ENCODE assay signal across 13 cellular contexts in the genomic region with DNA sequence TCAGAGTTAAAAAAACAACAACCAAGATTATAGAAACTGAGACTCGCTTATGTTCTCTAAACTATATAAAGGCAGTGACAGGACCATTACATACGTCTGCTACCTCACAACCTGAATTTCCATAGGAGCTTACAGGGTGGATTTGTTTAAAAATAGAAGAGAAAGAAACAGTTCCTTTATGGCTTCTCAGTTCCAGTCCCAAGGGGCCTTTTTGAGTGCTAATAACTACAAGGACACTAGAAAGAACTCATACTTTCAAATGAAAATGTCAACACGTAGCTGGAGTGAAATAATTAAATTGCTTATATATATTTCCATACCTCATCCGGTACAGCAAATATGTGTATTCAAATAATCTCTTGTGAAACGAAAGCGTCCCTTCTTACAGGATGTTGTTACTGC. TPM values are rescaled to one million over a fixed set of nuclear protein-coding genes. Genes with fewer than 3 reads are reported as not detected.
A peak's percentile ranks its signal among the peaks of the same experiment; 100 is the strongest.
DNase-seq lines count a peak whose midpoint lies in the region; ATAC-seq and TF ChIP-seq lines count a peak whose summit lies in the region.
"Had no signal": no experiment of that assay in that cellular context is flagged by ENCODE, and none has a peak within 500 bp of the region (broad histone marks: within the 10 kb centered on the region; RNA-seq: fewer than 3 reads in every experiment).

No MANE protein-coding gene starts in this region.

- no peaks in the 10 kb centered on the region for H3K4me1 ChIP-seq in gastrocnemius medialis

- in situ Hi-C loops in gastrocnemius medialis (cut with MboI; ENCODE audit: low sequenced_read_pairs in 4 of 4), result no loop called here

- H3K36me3 ChIP-seq in gastrocnemius medialis, result no peaks in the 10 kb centered on the region

- no peak overlapping the region for H3K27ac ChIP-seq in gastrocnemius medialis

- H3K4me3 ChIP-seq in gastrocnemius medialis, result no peak overlapping the region

- ATAC-seq in GM18511 (IDR thresholded peaks at IDR 0.05; ENCODE audit: unreplicated experiment), result peak; percentile 73
- peak; percentile 56 for ATAC-seq in GM21381 (IDR thresholded peaks at IDR 0.05; ENCODE audit: unreplicated experiment)
- peak; percentile 69 for ATAC-seq in HG02938 (IDR thresholded peaks at IDR 0.05; ENCODE audit: unreplicated experiment)
- ATAC-seq in gastrocnemius medialis, result no peak

- no peaks in the 10 kb centered on the region for H3K9me3 ChIP-seq in gastrocnemius medialis

- intact Hi-C loops in gastrocnemius medialis (cut with DNase I; ENCODE audit: low total_unique reads), result no loop called here

- POLR2A ChIA-PET in HEK293T (lab: Yijun Ruan, JAX), result no interaction called here

- CTCF ChIA-PET in HEK293T (lab: Yijun Ruan, JAX), result interaction anchor here (0.6 kb wide), 1 partner anchor 123 kb away, joined by 3 read pairs; no protein-coding TSS in a partner anchor

- no peaks in the 10 kb centered on the region for H3K27me3 ChIP-seq in gastrocnemius medialis

- no peak for TF ChIP-seq CTCF in gastrocnemius medialis (IDR thresholded peaks at IDR 0.05 in 4 of 5, conservative IDR thresholded peaks at IDR 0.05 in 1 of 5)

- DNase-seq in NCI-H526 treated with DMSO at 0.1 percent for 48 hours (lab: John Stamatoyannopoulos, UW) (peak; percentile 96), DMS114 treated with DMSO at 0.1 percent for 48 hours (lab: John Stamatoyannopoulos, UW; ENCODE audit: unreplicated experiment) (no peak), HEK293T (ENCODE audit: extremely low spot score) (no peak), HuH-7.5 (ENCODE audit: low spot score) (no peak), gastrocnemius medialis (no peak)
- DNase-seq: activated B cell treated with CpG ODN at 0.5 μM for 24 hours; activated gamma-delta T cell; CD4-positive, alpha-beta memory T cell; cortex of kidney; NCI-H2029 had no signal

- no peak for TF ChIP-seq POLR2A in gastrocnemius medialis (IDR thresholded peaks at IDR 0.05)

TF ChIP-seq in HEK293T, 16 proteins besides CTCF, POLR2A, EP300 and RAD21:
- TF ChIP-seq NFRKB (IDR thresholded peaks at IDR 0.05), result no peak
- TF ChIP-seq CTBP1 (IDR thresholded peaks at IDR 0.05; ENCODE audit: borderline replicate concordance), result no peak
- TF ChIP-seq FOXK2 (IDR thresholded peaks at IDR 0.05), result no peak
- TF ChIP-seq SP1 (IDR thresholded peaks at IDR 0.05), result no peak
- no peak for TF ChIP-seq ARNT (IDR thresholded peaks at IDR 0.05)
TF ChIP-seq in HEK293T: peak in this region for 0.

RNA-seq across cellular contexts. Expression of a gene that starts 19.7 kb away (rescaled TPM):
- total RNA-seq in gastrocnemius medialis, result 1 to 10 TPM; 1.3 to 6.3 (median 2.8) TPM
- total RNA-seq: activated B cell treated with CpG ODN at 0.5 μM for 24 hours; CD4-positive, alpha-beta memory T cell had no signal

Comparison
In these comparisons a context has a peak if more than half of its experiments do, and no peak if none do; other contexts are left out.
1. ATAC-seq: peak in GM18511 (single experiment), GM21381 (single experiment) and HG02938 (single experiment); none in gastrocnemius medialis (0 of 2).